In the genomic region with DNA sequence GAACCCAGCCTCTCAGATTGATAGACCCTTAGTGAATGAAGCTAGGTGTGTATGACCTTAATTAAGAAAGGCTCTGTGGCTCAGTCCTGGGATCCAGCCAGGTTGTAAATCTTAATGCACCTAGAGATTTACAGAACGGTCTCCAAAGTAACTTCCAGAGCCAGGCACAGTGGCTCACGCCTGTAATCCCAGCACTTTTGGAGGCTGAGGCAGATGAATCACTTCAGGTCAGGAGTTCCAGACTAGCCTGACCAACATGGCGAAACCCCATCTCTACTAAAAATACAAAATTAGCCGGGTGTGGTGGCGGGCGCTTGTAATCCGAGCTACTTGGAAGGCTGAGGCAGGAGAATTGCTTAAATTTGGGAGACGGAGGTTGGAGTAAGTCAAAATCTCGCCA, we compare ENCODE assay signal across 30 cellular contexts. TPM values are rescaled to one million over a fixed set of nuclear protein-coding genes. Genes with fewer than 3 reads are reported as not detected.
"Had no signal": no experiment of that assay in that cellular context is flagged by ENCODE, and none has a peak within 500 bp of the region (broad histone marks: within the 10 kb centered on the region; RNA-seq: fewer than 3 reads in every experiment).

No MANE protein-coding gene starts in this region.

- DNase-seq: activated CD4-positive, alpha-beta T cell treated with anti-CD3 and anti-CD28 coated beads for 1 hour; activated CD4-positive, alpha-beta T cell treated with anti-CD3 and anti-CD28 coated beads, Interleukin-2, amount 50 U/mL, for 1 hour; activated gamma-delta T cell treated with Interleukin-2 at 50 U/mL for 16 hours; activated T-cell treated with anti-CD3 and anti-CD28 coated beads for 4 hours; anterior cingulate cortex; body of pancreas; effector CD4-positive, alpha-beta T cell; foreskin fibroblast; lower lobe of right lung; naive thymus-derived CD4-positive, alpha-beta T cell; posterior cingulate gyrus; stimulated activated CD4-positive, alpha-beta T cell treated with anti-CD3 and anti-CD28 coated beads, Interleukin-2, amount 100 ng/mL, for 48 hours; stimulated activated CD8-positive, alpha-beta memory T cell treated with anti-CD3 and anti-CD28 coated beads, Interleukin-4, amount 100 ng/mL, for 48 hours; stimulated activated naive CD4-positive, alpha-beta T cell treated with Interleukin-2 at 50 U/mL for 16 hours had no signal

- H3K27me3 Mint-ChIP-seq: naive thymus-derived CD4-positive, alpha-beta T cell; type B pancreatic cell had no signal

- H3K9me3 Mint-ChIP-seq: naive thymus-derived CD4-positive, alpha-beta T cell; neural progenitor cell; type B pancreatic cell had no signal

- ATAC-seq: body of pancreas; left lobe of liver; lower lobe of right lung; naive thymus-derived CD4-positive, alpha-beta T cell; sciatic nerve had no signal

- H3K4me1 Mint-ChIP-seq: neural progenitor cell had no signal

- H3K4me3 Mint-ChIP-seq: neural progenitor cell, type B pancreatic cell had no signal

- H3K27ac Mint-ChIP-seq: neural progenitor cell, type B pancreatic cell had no signal

RNA-seq across cellular contexts. Expression of a gene that starts 30.8 kb away (rescaled TPM):
- total RNA-seq: body of pancreas; cardiac muscle cell; cerebellum; epithelial cell of proximal tubule; fibroblast of lung; kidney epithelial cell; left lobe of liver; mesenteric fat pad; mucosa of gallbladder; naive thymus-derived CD4-positive, alpha-beta T cell; omental fat pad; renal cortical epithelial cell; sciatic nerve; smooth muscle cell; thoracic aorta; vagina had no signal
- polyA plus RNA-seq: cardiac muscle cell; fibroblast of lung; naive thymus-derived CD4-positive, alpha-beta T cell had no signal

RNA-seq across cellular contexts. Expression of a gene that starts 51.2 kb away (rescaled TPM):
- total RNA-seq: cardiac muscle cell; cerebellum; epithelial cell of proximal tubule; fibroblast of lung; kidney epithelial cell; left lobe of liver; lower lobe of right lung; mesenteric fat pad; mucosa of gallbladder; naive thymus-derived CD4-positive, alpha-beta T cell; omental fat pad; sciatic nerve; smooth muscle cell; thoracic aorta; vagina had no signal
- polyA plus RNA-seq: cardiac muscle cell; fibroblast of lung; naive thymus-derived CD4-positive, alpha-beta T cell; smooth muscle cell had no signal
